ENCODE assay signal across 1 cellular context in the genomic region with DNA sequence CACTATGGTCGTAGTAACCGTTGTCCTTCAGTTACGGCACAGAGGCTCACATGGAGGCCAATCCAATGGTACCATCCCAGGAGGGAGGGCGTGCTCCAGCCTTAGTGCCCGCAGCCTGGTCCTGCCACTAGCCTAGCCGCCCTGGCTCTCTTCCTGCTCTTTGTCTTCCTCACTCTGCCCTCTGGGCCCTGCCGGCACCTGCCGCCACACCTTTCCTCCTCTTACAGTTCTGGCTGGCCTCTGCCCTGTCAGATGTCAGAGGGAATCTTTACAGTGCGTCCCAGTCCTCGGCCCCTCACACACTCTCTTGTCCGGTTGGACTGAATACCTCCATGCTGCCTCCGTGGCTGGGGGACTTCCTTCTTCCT.
TF ChIP-seq lines count a peak whose summit lies in the region.

No MANE protein-coding gene starts in this region.

TF ChIP-seq in IMR-90, 13 proteins besides CTCF, POLR2A, EP300 and RAD21 (continued from another document):
- TF ChIP-seq BHLHE40 (IDR thresholded peaks at IDR 0.05; ENCODE audit: low read depth, low read length) (no peak), CHD1 (IDR thresholded peaks at IDR 0.05; ENCODE audit: low read depth, low read length) (no peak)
TF ChIP-seq in IMR-90: peak in this region for 0.
